8 cellular contexts compared by ENCODE assay signal in the genomic region with DNA sequence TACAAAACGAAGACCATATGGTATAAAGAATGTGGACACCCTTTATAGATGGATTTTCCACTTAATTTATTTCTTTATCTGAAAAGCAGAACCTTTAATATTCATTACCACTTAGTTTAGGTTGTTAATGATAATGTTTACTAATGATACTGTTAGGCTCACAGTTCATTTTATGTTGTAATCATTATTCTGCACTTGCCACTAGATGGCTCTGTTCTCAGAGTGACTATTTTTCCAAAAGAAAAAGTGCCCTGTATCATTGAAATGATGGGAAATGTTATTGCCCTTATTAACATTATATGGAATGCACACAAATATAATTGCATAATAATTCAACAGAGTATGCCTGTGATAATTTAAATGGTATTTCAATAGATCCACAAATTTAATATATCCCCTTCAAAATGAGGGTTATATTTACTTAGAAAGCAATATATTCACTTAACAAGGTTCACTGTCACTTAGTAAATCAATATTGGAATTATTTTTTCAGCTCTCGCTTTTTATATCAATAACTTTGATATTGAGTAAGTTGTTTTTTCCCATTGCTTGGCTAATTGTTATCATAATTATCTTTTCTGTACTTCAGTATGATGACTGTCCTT.
DNase-seq lines count a peak whose midpoint lies in the region; ATAC-seq, FAIRE-seq and TF ChIP-seq lines count a peak whose summit lies in the region.

No MANE protein-coding gene starts in this region.

- peak; percentile 96 for FAIRE-seq in pancreas (lab: Jason Lieb, UNC)

- H3K36me3 ChIP-seq in Karpas-422 (ENCODE audit: insufficient read depth, low read length): no peaks in the 10 kb centered on the region
- H3K36me3 ChIP-seq in pancreas: no peaks in the 10 kb centered on the region

- H4K20me1 ChIP-seq in Karpas-422 (ENCODE audit: insufficient read depth, low read depth, low read length): no peaks in the 10 kb centered on the region

- intact Hi-C loops in pancreas (cut with DNase I): no loop called here

- H3K27ac ChIP-seq in Karpas-422 (ENCODE audit: low read length) (no peak overlapping the region), pancreas (no peak overlapping the region)

- TF ChIP-seq CTCF in cardiac fibroblast (IDR thresholded peaks at IDR 0.05; ENCODE audit: low read depth, low read length) (peak; percentile 55), pancreas (IDR thresholded peaks at IDR 0.05) (peak in 3 of 4 donors; percentile 31 to 48 (median 36))

- peak; percentile 40 for DNase-seq in EH (ENCODE audit: low read depth)
- peak; percentile 44 for DNase-seq in Karpas-422
- peak; percentile 49 to 52 for DNase-seq in cardiac fibroblast (ENCODE audit: low read depth in 2 of 2)
- no peak for DNase-seq in pancreas
- no peak for DNase-seq in NK-92 treated with Interleukin-12 subunit alpha and Interleukin-12 subunit beta, amount 100 ng/mL, for 24 hours (lab: John Stamatoyannopoulos, UW)

- no peak overlapping the region for H3K9ac ChIP-seq in Karpas-422 (ENCODE audit: low read length)

- H3K4me1 ChIP-seq in Karpas-422 (ENCODE audit: low read length) (no peaks in the 10 kb centered on the region), pancreas (no peaks in the 10 kb centered on the region)

- H3K4me3 ChIP-seq in Karpas-422 (ENCODE audit: low read length) (no peak overlapping the region), cardiac fibroblast (replicated peaks in 1 of 2; ENCODE audit: low read depth in 2 of 2, low read length in 2 of 2) (no peak overlapping the region), pancreas (no peak overlapping the region)

- H3K79me2 ChIP-seq in Karpas-422 (ENCODE audit: low read length): no peaks in the 10 kb centered on the region

- 31 to 32% methylated on average over 2 of the region's 2 CpGs for WGBS in pancreas, 2 donors

- no peak overlapping the region for H3K4me2 ChIP-seq in Karpas-422 (ENCODE audit: low read depth, low read length, poor library complexity, severe bottlenecking)

- H3K9me3 ChIP-seq in Karpas-422 (ENCODE audit: low read length): no peaks in the 10 kb centered on the region
- no peaks in the 10 kb centered on the region for H3K9me3 ChIP-seq in pancreas

- peak in 3 of 4 donors; percentile 51 to 56 (median 54) for ATAC-seq in pancreas
- ATAC-seq in GM18870 (IDR thresholded peaks at IDR 0.05; ENCODE audit: unreplicated experiment): no peak
- no peak for ATAC-seq in HG03442 (IDR thresholded peaks at IDR 0.05; ENCODE audit: unreplicated experiment)
- ATAC-seq in GM18858 (IDR thresholded peaks at IDR 0.05; ENCODE audit: unreplicated experiment): no peak

- H2AFZ ChIP-seq in Karpas-422 (ENCODE audit: low read length): no peak overlapping the region

- H3K27me3 ChIP-seq in Karpas-422 (ENCODE audit: low read length): no peaks in the 10 kb centered on the region
- no peaks in the 10 kb centered on the region for H3K27me3 ChIP-seq in pancreas

- no peaks in the 10 kb centered on the region for H3K9me2 ChIP-seq in Karpas-422 (replicated peaks; ENCODE audit: insufficient read depth, low read length)

Comparison
In these comparisons a context has a peak if more than half of its experiments do, and no peak if none do; other contexts are left out.
1. DNase-seq: peak in EH (single experiment), Karpas-422 (single experiment) and cardiac fibroblast (2 of 2); none in pancreas (0 of 6) and NK-92 treated with Interleukin-12 subunit alpha and Interleukin-12 subunit beta, amount 100 ng/mL, for 24 hours (single experiment).
2. ATAC-seq: peak in pancreas (3 of 4); none in GM18870 (single experiment), HG03442 (single experiment) and GM18858 (single experiment).